ENCODE assay signal across 8 cellular contexts in the genomic region with DNA sequence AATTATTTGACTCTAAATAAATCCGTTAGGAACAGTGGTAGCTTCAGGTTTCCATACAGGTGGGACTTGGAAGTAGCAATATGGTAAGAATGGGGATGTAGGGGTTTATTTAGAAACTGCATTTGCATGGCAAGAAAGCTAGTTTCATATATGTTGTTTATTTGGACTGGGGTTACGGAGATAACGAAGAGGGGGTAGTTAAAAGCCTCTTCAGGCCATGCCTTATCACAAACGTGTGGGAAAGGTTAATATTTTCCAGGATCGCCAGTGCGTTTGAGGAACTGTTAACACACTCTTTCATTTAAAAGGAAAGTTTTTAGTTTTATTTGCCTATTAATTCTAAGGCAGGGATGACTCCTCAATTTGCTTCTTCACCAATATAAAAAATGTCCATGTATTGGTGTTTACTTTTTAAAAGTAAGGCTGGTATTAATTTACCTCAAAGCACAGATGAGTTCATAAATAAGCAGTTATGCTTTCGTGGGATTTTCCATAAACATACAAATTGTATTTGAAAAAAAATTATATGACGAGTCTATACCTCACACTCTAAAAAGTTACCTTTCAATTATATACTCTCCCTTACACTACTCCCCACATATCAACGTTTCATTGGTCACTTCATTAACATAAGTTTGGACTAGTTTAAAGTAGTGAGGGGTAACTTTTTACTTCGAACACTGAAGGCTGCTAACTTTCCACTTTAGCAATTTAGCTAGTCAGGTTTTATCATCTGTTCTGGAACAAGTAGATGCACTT. TPM values are rescaled to one million over a fixed set of nuclear protein-coding genes. Genes with fewer than 3 reads are reported as not detected.
DNase-seq lines count a peak whose midpoint lies in the region; ATAC-seq and TF ChIP-seq lines count a peak whose summit lies in the region.

No MANE protein-coding gene starts in this region.

- no peaks in the 10 kb centered on the region for H3K9me3 Mint-ChIP-seq in stimulated activated naive CD8-positive, alpha-beta T cell treated with anti-CD3 and anti-CD28 coated beads, Interleukin-15, Interleukin-2, amounts not matched to agents 100 ng/mL and 50 ng/mL, for 24 hours

- H3K79me1 ChIP-seq in mesendoderm (ENCODE audit: low read length), result peaks cover 3% of the 10 kb centered on the region

- H3K4me3 Mint-ChIP-seq in stimulated activated naive CD8-positive, alpha-beta T cell treated with anti-CD3 and anti-CD28 coated beads, Interleukin-15, Interleukin-2, amounts not matched to agents 100 ng/mL and 50 ng/mL, for 24 hours, result peak overlapping the region; percentile 100

- H3K27ac Mint-ChIP-seq in stimulated activated naive CD8-positive, alpha-beta T cell treated with anti-CD3 and anti-CD28 coated beads, Interleukin-15, Interleukin-2, amounts not matched to agents 100 ng/mL and 50 ng/mL, for 24 hours, result peak overlapping the region; percentile 100

- H3K9ac ChIP-seq in mesendoderm (ENCODE audit: low read length), result peak overlapping the region; percentile 92

- no peak overlapping the region for H2BK5ac ChIP-seq in mesendoderm (ENCODE audit: low read length)

- in situ Hi-C loops in brain microvascular endothelial cell (cut with HindIII; ENCODE audit: low pct_ligation_motif_present, low sequenced_read_pairs), result no loop called here

- H3K4me1 ChIP-seq in mesendoderm (ENCODE audit: control insufficient read depth, low read depth, low read length), result no peaks in the 10 kb centered on the region

- no peak overlapping the region for H3K4ac ChIP-seq in mesendoderm (ENCODE audit: low read depth, low read length)

- TF ChIP-seq CTCF in brain microvascular endothelial cell (IDR thresholded peaks at IDR 0.05; ENCODE audit: low read depth, low read length, missing control alignments), result no peak

- H2BK15ac ChIP-seq in mesendoderm (replicated peaks; ENCODE audit: low read depth), result no peak overlapping the region

- peak overlapping the region; percentile 43 for H3K27ac ChIP-seq in brain microvascular endothelial cell
- no peak overlapping the region for H3K27ac ChIP-seq in mesendoderm (ENCODE audit: low read depth, low read length)

- WGBS in mesendoderm (ENCODE audit: extremely low coverage, insufficient coverage, low lambda C conversion rate), result 100% methylated on average over 2 of the region's 10 CpGs

- ATAC-seq in stimulated activated naive CD8-positive, alpha-beta T cell treated with anti-CD3 and anti-CD28 coated beads, Interleukin-15, Interleukin-2, amounts not matched to agents 100 U/mL and 50 U/mL, for 24 hours, result no peak
- ATAC-seq in GM18519 (IDR thresholded peaks at IDR 0.05; ENCODE audit: low FRiP score, unreplicated experiment) (no peak), HG02981 (IDR thresholded peaks at IDR 0.05; ENCODE audit: unreplicated experiment) (no peak), HG02763 (IDR thresholded peaks at IDR 0.05; ENCODE audit: unreplicated experiment) (no peak)

- H2BK120ac ChIP-seq in mesendoderm (ENCODE audit: low read depth, low read length), result no peak overlapping the region

- H3K27me3 ChIP-seq in brain microvascular endothelial cell (replicated peaks) (no peaks in the 10 kb centered on the region), mesendoderm (ENCODE audit: insufficient read depth, low read length, poor library complexity) (no peaks in the 10 kb centered on the region)

- no peak for DNase-seq in stimulated activated naive CD8-positive, alpha-beta T cell treated with anti-CD3 and anti-CD28 coated beads, Interleukin-15, Interleukin-2, amounts not matched to agents 100 U/mL and 50 U/mL, for 24 hours
- DNase-seq in brain microvascular endothelial cell, result no peak
- no peak for DNase-seq in mesendoderm
- DNase-seq in NCI-H748 treated with DMSO at 0.1 percent for 48 hours (lab: John Stamatoyannopoulos, UW), result no peak

- H4K5ac ChIP-seq in mesendoderm (ENCODE audit: low read length), result no peak overlapping the region

- peaks cover 37% of the 10 kb centered on the region for H3K36me3 Mint-ChIP-seq in stimulated activated naive CD8-positive, alpha-beta T cell treated with anti-CD3 and anti-CD28 coated beads, Interleukin-15, Interleukin-2, amounts not matched to agents 100 ng/mL and 50 ng/mL, for 24 hours (ENCODE audit: low read depth)

- H3K4me2 ChIP-seq in mesendoderm (ENCODE audit: low read length), result peak overlapping the region; percentile 85

- H3K4me3 ChIP-seq in brain microvascular endothelial cell (ENCODE audit: low read depth, low read length), result peak overlapping the region; percentile 96
- peak overlapping the region; percentile 91 for H3K4me3 ChIP-seq in mesendoderm (ENCODE audit: low read length)

- H3K18ac ChIP-seq in mesendoderm (ENCODE audit: low read length), result peak overlapping the region; percentile 62

- peaks cover 7% of the 10 kb centered on the region for H3K36me3 ChIP-seq in brain microvascular endothelial cell (replicated peaks)
- no peaks in the 10 kb centered on the region for H3K36me3 ChIP-seq in mesendoderm (ENCODE audit: control insufficient read depth, insufficient read depth, low read length)

- H3K4me1 Mint-ChIP-seq in stimulated activated naive CD8-positive, alpha-beta T cell treated with anti-CD3 and anti-CD28 coated beads, Interleukin-15, Interleukin-2, amounts not matched to agents 100 ng/mL and 50 ng/mL, for 24 hours (ENCODE audit: low read depth), result peaks cover 33% of the 10 kb centered on the region

- no peak overlapping the region for H4K8ac ChIP-seq in mesendoderm (ENCODE audit: low read depth, low read length)

- peaks cover 12% of the 10 kb centered on the region for H3K79me2 ChIP-seq in mesendoderm (ENCODE audit: control insufficient read depth, insufficient read depth, low read length)

- H3K23ac ChIP-seq in mesendoderm (ENCODE audit: low read length), result no peak overlapping the region

- H3K27me3 Mint-ChIP-seq in stimulated activated naive CD8-positive, alpha-beta T cell treated with anti-CD3 and anti-CD28 coated beads, Interleukin-15, Interleukin-2, amounts not matched to agents 100 ng/mL and 50 ng/mL, for 24 hours, result no peaks in the 10 kb centered on the region

- H2AK5ac ChIP-seq in mesendoderm (ENCODE audit: low read length), result no peak overlapping the region

- peak overlapping the region; percentile 95 for H3K56ac ChIP-seq in mesendoderm (ENCODE audit: low read length)

RNA-seq across cellular contexts. Expression of gene RAB2B, which starts 0.8 kb away (rescaled TPM):
- polyA plus RNA-seq in mesendoderm (2013, experiment 1 of 2), result 12.2 TPM
- 12.8 TPM for polyA plus RNA-seq in mesendoderm (2013, experiment 2 of 2)

RNA-seq across cellular contexts. Expression of gene TOX4, which starts 1.0 kb away (rescaled TPM):
- polyA plus RNA-seq in mesendoderm (2013, experiment 1 of 2), result 37.1 TPM
- polyA plus RNA-seq in mesendoderm (2013, experiment 2 of 2), result 39.4 TPM

RNA-seq across cellular contexts. Expression of gene CHD8, which starts 20.0 kb away (rescaled TPM):
- polyA plus RNA-seq in mesendoderm (2013, experiment 1 of 2), result 48.8 TPM
- 46.9 TPM for polyA plus RNA-seq in mesendoderm (2013, experiment 2 of 2)

RNA-seq across cellular contexts. Expression of gene METTL3, which starts 35.2 kb away (rescaled TPM):
- polyA plus RNA-seq in mesendoderm (2013, experiment 1 of 2), result 52.9 TPM
- polyA plus RNA-seq in mesendoderm (2013, experiment 2 of 2), result 52.6 TPM

RNA-seq across cellular contexts. Expression of gene SALL2, which starts 50.2 kb away (rescaled TPM):
- 101 TPM for polyA plus RNA-seq in mesendoderm (2013, experiment 1 of 2)
- polyA plus RNA-seq in mesendoderm (2013, experiment 2 of 2), result 101 TPM
